10 cellular contexts compared by ENCODE assay signal in genomic region chr19:15298847-15299567, GRCh38. TPM values are rescaled to one million over a fixed set of nuclear protein-coding genes. Genes with fewer than 3 reads are reported as not detected.
A peak's percentile ranks its signal among the peaks of the same experiment; 100 is the strongest.
DNase-seq lines count a peak whose midpoint lies in the region; ATAC-seq and TF ChIP-seq lines count a peak whose summit lies in the region.
"Had no signal": no experiment of that assay in that cellular context is flagged by ENCODE, and none has a peak within 500 bp of the region (broad histone marks: within the 10 kb centered on the region; RNA-seq: fewer than 3 reads in every experiment).

No MANE protein-coding gene starts in this region.

- H3K27ac Mint-ChIP-seq in CD4-positive, alpha-beta T cell = peak overlapping the region; percentile 65

- intact Hi-C loops in CD4-positive, alpha-beta T cell (cut with DNase I, micrococcal nuclease) = no loop called here

- H3K4me1 ChIP-seq in Loucy (ENCODE audit: insufficient read depth, low read length, poor library complexity, severe bottlenecking) (peaks cover 71% of the 10 kb centered on the region), ectodermal cell (ENCODE audit: control insufficient read depth, insufficient read depth, low read length) (peaks cover 22% of the 10 kb centered on the region), neutrophil (ENCODE audit: control insufficient read depth in 1 of 2, insufficient read depth in 1 of 2, low read depth in 1 of 2, low read length in 1 of 2) (peaks cover 43 to 56% of the 10 kb centered on the region in 2 experiments)

- no peak for TF ChIP-seq CTCF in CD4-positive, alpha-beta T cell (IDR thresholded peaks at IDR 0.05)
- TF ChIP-seq CTCF in Loucy (conservative IDR thresholded peaks at IDR 0.05; ENCODE audit: low read length) (no peak), neutrophil (IDR thresholded peaks at IDR 0.05) (no peak)

- H3K9ac ChIP-seq in Loucy (ENCODE audit: low read depth, low read length, poor library complexity, severe bottlenecking) = no peak overlapping the region

- no peaks in the 10 kb centered on the region for H3K9me3 ChIP-seq in CD4-positive, alpha-beta T cell (ENCODE audit: control insufficient read depth, low read length)
- H3K9me3 ChIP-seq in Loucy (ENCODE audit: insufficient read depth, low read depth, low read length) (no peaks in the 10 kb centered on the region), ectodermal cell (ENCODE audit: control insufficient read depth, low read length) (no peaks in the 10 kb centered on the region), neutrophil (no peaks in the 10 kb centered on the region)

- CTCF ChIA-PET in CD4-positive, alpha-beta T cell (lab: Charles Lee) = interaction anchor here (0.6 to 1.0 kb wide), 2 partner anchors 83 to 89 kb away, joined by 3 read pairs; no protein-coding TSS in a partner anchor

- peaks cover 19% of the 10 kb centered on the region for H3K36me3 Mint-ChIP-seq in CD4-positive, alpha-beta T cell (ENCODE audit: low read depth)

- H3K27ac ChIP-seq in CD4-positive, alpha-beta T cell (ENCODE audit: low read depth, low read length) = no peak overlapping the region
- H3K27ac ChIP-seq in ectodermal cell (ENCODE audit: insufficient read depth, low read depth, low read length, poor library complexity, severe bottlenecking) (peak overlapping the region; percentile 50), neutrophil (peak overlapping the region; percentile 59)

- no peaks in the 10 kb centered on the region for H3K27me3 Mint-ChIP-seq in CD4-positive, alpha-beta T cell

- H3K9me3 Mint-ChIP-seq in CD4-positive, alpha-beta T cell = no peaks in the 10 kb centered on the region

- H3K4me3 Mint-ChIP-seq in CD4-positive, alpha-beta T cell = peak overlapping the region; percentile 32

- peaks cover 88% of the 10 kb centered on the region for H3K4me1 Mint-ChIP-seq in CD4-positive, alpha-beta T cell (ENCODE audit: low read depth)

- POLR2A ChIA-PET in CD4-positive, alpha-beta T cell (lab: Charles Lee) = interaction anchor here (1.2 to 1.6 kb wide), 2 partner anchors 10 to 12 kb away, joined by 3 to 5 read pairs; no protein-coding TSS in a partner anchor

- no peak for ATAC-seq in CD4-positive, alpha-beta T cell (ENCODE audit: poor library complexity)
- no peak for ATAC-seq in GM21786 (IDR thresholded peaks at IDR 0.05; ENCODE audit: unreplicated experiment)

- H3K4me3 ChIP-seq in Loucy (ENCODE audit: low read length, poor library complexity, severe bottlenecking) = no peak overlapping the region
- no peak overlapping the region for H3K4me3 ChIP-seq in ectodermal cell (ENCODE audit: insufficient read depth, low read depth, low read length)
- H3K4me3 ChIP-seq in neutrophil (ENCODE audit: low read depth in 1 of 2, low read length in 1 of 2) = no peak overlapping the region

- H3K79me2 ChIP-seq in Loucy (ENCODE audit: insufficient read depth, low read length) = peaks cover 100% of the 10 kb centered on the region

- H3F3A ChIP-seq in Loucy (ENCODE audit: low read depth) = peaks cover 3% of the 10 kb centered on the region; the same call in 1 of the 2 replicates

- H3K9me2 ChIP-seq in Loucy (replicated peaks; ENCODE audit: low read depth, low read length) = no peaks in the 10 kb centered on the region

- H4K20me1 ChIP-seq in Loucy (ENCODE audit: insufficient read depth, low read length, poor library complexity, severe bottlenecking) = peaks cover 84% of the 10 kb centered on the region

- peak overlapping the region; percentile 61 for H3K4me2 ChIP-seq in Loucy (ENCODE audit: low read depth, low read length, poor library complexity, severe bottlenecking)

- no peak for DNase-seq in CD4-positive, alpha-beta T cell
- DNase-seq in glomerular visceral epithelial cell (ENCODE audit: extremely low spot score) (no peak), hepatic stellate cell (ENCODE audit: low spot score) (no peak)
- no peak for DNase-seq in effector CD4-positive, alpha-beta T cell
- DNase-seq: NCI-H1092 treated with DMSO at 0.1 percent for 48 hours; stimulated activated CD4-positive, alpha-beta T cell treated with anti-CD3 and anti-CD28 coated beads, Interleukin-2, amount 100 ng/mL, for 24 hours had no signal

- 90 to 97% methylated on average over 6 to 7 of the region's 7 CpGs for WGBS in ectodermal cell, 2 experiments

- H3K36me3 ChIP-seq in Loucy (ENCODE audit: insufficient read depth, low read length) (peaks cover 9% of the 10 kb centered on the region; the same call in 1 of the 2 replicates), ectodermal cell (ENCODE audit: control insufficient read depth, insufficient read depth, low read length) (no peaks in the 10 kb centered on the region), neutrophil (peaks cover 9% of the 10 kb centered on the region)

- H3K27me3 ChIP-seq in CD4-positive, alpha-beta T cell (ENCODE audit: control insufficient read depth, insufficient read depth, low read length) = no peaks in the 10 kb centered on the region
- H3K27me3 ChIP-seq in Loucy (ENCODE audit: insufficient read depth, low read length, poor library complexity, severe bottlenecking) (no peaks in the 10 kb centered on the region), ectodermal cell (ENCODE audit: control insufficient read depth, insufficient read depth, low read length, poor library complexity, severe bottlenecking) (no peaks in the 10 kb centered on the region), neutrophil (no peaks in the 10 kb centered on the region)

- no peak overlapping the region for H2AFZ ChIP-seq in Loucy (ENCODE audit: low read length)

RNA-seq across cellular contexts. Expression of gene BRD4, which starts 33.3 kb away (rescaled TPM):
- 100 to 1,000 TPM; 101 to 102 TPM for total RNA-seq in CD4-positive, alpha-beta T cell
- 103 TPM for polyA plus RNA-seq in ectodermal cell (2013, experiment 1 of 4)
- 100 TPM for polyA plus RNA-seq in ectodermal cell (2013, experiment 2 of 4)
- 71.5 TPM for polyA plus RNA-seq in ectodermal cell (2013, experiment 3 of 4)
- polyA plus RNA-seq in ectodermal cell (2013, experiment 4 of 4) = 79.4 TPM
